Comparison of ENCODE assay signal across 8 cellular contexts in genomic region chr3:15327941-15328340, GRCh38. TPM values are rescaled to one million over a fixed set of nuclear protein-coding genes. Genes with fewer than 3 reads are reported as not detected.
DNase-seq lines count a peak whose midpoint lies in the region; TF ChIP-seq lines count a peak whose summit lies in the region.

No MANE protein-coding gene starts in this region.

- H3K27me3 ChIP-seq in esophagus muscularis mucosa, result no peaks in the 10 kb centered on the region
- H3K27me3 ChIP-seq in tibial nerve, result no peaks in the 10 kb centered on the region

- H3K4me1 ChIP-seq in esophagus muscularis mucosa (peaks cover 53 to 92% (median 85%) of the 10 kb centered on the region in 4 donors), tibial nerve (peaks cover 3 to 86% (median 72%) of the 10 kb centered on the region in 4 donors)

- peak; percentile 32 for DNase-seq in stimulated activated naive CD4-positive, alpha-beta T cell treated with Interleukin-2 at 50 U/mL for 16 hours (lab: John Stamatoyannopoulos, UW)
- DNase-seq in stimulated activated naive CD4-positive, alpha-beta T cell (lab: John Stamatoyannopoulos, UW), result no peak
- DNase-seq in NCI-H69 (lab: John Stamatoyannopoulos, UW) (peak; percentile 84), esophagus muscularis mucosa (ENCODE audit: extremely low spot score) (no peak), tibial nerve (ENCODE audit: low spot score in 2 of 2) (no peak), 8988T (no peak), NCI-H2227 (lab: John Stamatoyannopoulos, UW; ENCODE audit: unreplicated experiment) (no peak), NCI-H526 (lab: John Stamatoyannopoulos, UW) (no peak)

- intact Hi-C loops in esophagus muscularis mucosa (cut with DNase I), result no loop called here

- H3K9me3 ChIP-seq in esophagus muscularis mucosa (no peaks in the 10 kb centered on the region), tibial nerve (no peaks in the 10 kb centered on the region)

- H3K27ac ChIP-seq in esophagus muscularis mucosa (replicated peaks in 1 of 4), result peak overlapping the region; percentile 78 to 87 (median 82)
- H3K27ac ChIP-seq in tibial nerve, result peak overlapping the region; percentile 94 to 98 (median 96)

- H3K4me3 ChIP-seq in esophagus muscularis mucosa (no peak overlapping the region), tibial nerve (no peak overlapping the region)

- TF ChIP-seq POLR2A in esophagus muscularis mucosa (IDR thresholded peaks at IDR 0.05; ENCODE audit: low read depth) (no peak), tibial nerve (IDR thresholded peaks at IDR 0.05) (no peak)

- TF ChIP-seq EP300 in esophagus muscularis mucosa (IDR thresholded peaks at IDR 0.05) (no peak), tibial nerve (IDR thresholded peaks at IDR 0.05) (peak in 1 of 2 donors; percentile 63)

- 45% methylated on average over 7 of the region's 7 CpGs for WGBS in esophagus muscularis mucosa
- WGBS in tibial nerve, 2 donors, result 15 to 21% methylated on average over 7 of the region's 7 CpGs

- H3K36me3 ChIP-seq in esophagus muscularis mucosa (no peaks in the 10 kb centered on the region), tibial nerve (peaks cover 0 to 7% (median 0%) of the 10 kb centered on the region in 3 donors)

- TF ChIP-seq CTCF in esophagus muscularis mucosa (IDR thresholded peaks at IDR 0.05) (no peak), tibial nerve (IDR thresholded peaks at IDR 0.05) (no peak)

RNA-seq across cellular contexts. Expression of gene SH3BP5, which starts 4.4 kb away (rescaled TPM):
- total RNA-seq in esophagus muscularis mucosa (10 to 100 TPM; 26.2 to 56.5 (median 38.2) TPM), tibial nerve (100 to 1,000 TPM in 3 of 4 donors, 10 to 100 TPM in 1; 99.0 to 113 (median 105) TPM)

Comparison
In these comparisons a context has a peak if more than half of its experiments do, and no peak if none do; other contexts are left out.
1. DNase-seq: peak in stimulated activated naive CD4-positive, alpha-beta T cell treated with Interleukin-2 at 50 U/mL for 16 hours (single experiment) and NCI-H69 (single experiment); none in stimulated activated naive CD4-positive, alpha-beta T cell (0 of 6), esophagus muscularis mucosa (single experiment), tibial nerve (0 of 2), 8988T (single experiment), NCI-H2227 (single experiment) and NCI-H526 (0 of 2).